19 cellular contexts compared by ENCODE assay signal in the genomic region with DNA sequence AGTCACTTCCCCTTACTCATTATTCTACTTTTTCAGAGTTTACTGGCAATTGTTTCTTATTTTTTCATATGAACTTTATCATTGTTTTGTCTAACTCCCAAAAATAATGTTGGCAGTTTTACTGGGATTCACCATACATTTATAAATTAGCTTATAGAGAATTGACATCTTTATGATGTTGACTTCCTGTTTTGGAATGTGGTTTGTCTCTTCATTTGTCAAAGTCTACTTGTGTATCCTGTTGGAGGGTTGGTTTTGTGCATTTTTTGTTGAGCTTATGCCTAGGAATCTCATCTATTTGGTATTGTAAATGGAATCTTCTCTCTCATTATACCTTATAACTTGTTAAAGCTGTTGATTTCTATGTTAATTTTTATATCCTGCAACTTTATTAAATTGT. TPM values are rescaled to one million over a fixed set of nuclear protein-coding genes. Genes with fewer than 3 reads are reported as not detected.
DNase-seq lines count a peak whose midpoint lies in the region; ATAC-seq, FAIRE-seq and TF ChIP-seq lines count a peak whose summit lies in the region.
"Had no signal": no experiment of that assay in that cellular context is flagged by ENCODE, and none has a peak within 500 bp of the region (broad histone marks: within the 10 kb centered on the region; RNA-seq: fewer than 3 reads in every experiment).

No MANE protein-coding gene starts in this region.

- peak overlapping the region; percentile 12 for H3K4me3 Mint-ChIP-seq in activated naive CD8-positive, alpha-beta T cell
- no peak overlapping the region for H3K4me3 Mint-ChIP-seq in activated naive CD8-positive, alpha-beta T cell treated with anti-CD3 and anti-CD28 coated beads for 36 hours
- H3K4me3 Mint-ChIP-seq: activated CD8-positive, alpha-beta memory T cell treated with anti-CD3 and anti-CD28 coated beads, Interleukin-2, amount 10 ng/mL, durations not matched to agents 7 days and 5 days; activated naive CD8-positive, alpha-beta T cell treated with anti-CD3 and anti-CD28 coated beads, Interleukin-2, amount 10 ng/mL, durations not matched to agents 7 days and 5 days had no signal

- no peak for FAIRE-seq in endothelial cell of umbilical vein (lab: Jason Lieb, UNC)

- H3K27me3 Mint-ChIP-seq in activated naive CD8-positive, alpha-beta T cell: no peaks in the 10 kb centered on the region
- H3K27me3 Mint-ChIP-seq in activated naive CD8-positive, alpha-beta T cell treated with anti-CD3 and anti-CD28 coated beads for 36 hours: no peaks in the 10 kb centered on the region
- H3K27me3 Mint-ChIP-seq: activated CD8-positive, alpha-beta memory T cell treated with anti-CD3 and anti-CD28 coated beads, Interleukin-2, amount 10 ng/mL, durations not matched to agents 7 days and 5 days; activated naive CD8-positive, alpha-beta T cell treated with anti-CD3 and anti-CD28 coated beads, Interleukin-2, amount 10 ng/mL, durations not matched to agents 7 days and 5 days had no signal

- peaks cover 4% of the 10 kb centered on the region for H3K9me3 Mint-ChIP-seq in activated naive CD8-positive, alpha-beta T cell (ENCODE audit: low read depth)
- peaks cover 1% of the 10 kb centered on the region for H3K9me3 Mint-ChIP-seq in activated naive CD8-positive, alpha-beta T cell treated with anti-CD3 and anti-CD28 coated beads for 36 hours

- intact Hi-C loops in endothelial cell of umbilical vein (cut with micrococcal nuclease): no loop called here

- H3K27ac ChIP-seq in SK-N-MC: peak overlapping the region; percentile 20; the same call in 1 of the 2 replicates
- no peak overlapping the region for H3K27ac ChIP-seq in endothelial cell of umbilical vein (ENCODE audit: insufficient read depth, low read depth, low read length)
- H3K27ac ChIP-seq: sigmoid colon, SJCRH30, tibial nerve, VCaP had no signal

- no peak for TF ChIP-seq CTCF in endothelial cell of umbilical vein (IDR thresholded peaks at IDR 0.05; ENCODE audit: extremely low read depth in 1 of 2, insufficient read depth in 1 of 2, low read depth in 1 of 2, low read length in 2 of 2)

- peaks cover 6% of the 10 kb centered on the region for H3K9me1 ChIP-seq in endothelial cell of umbilical vein (replicated peaks; ENCODE audit: control insufficient read depth, extremely low read depth, insufficient read depth, low read length)

- no peaks in the 10 kb centered on the region for H3K27me3 ChIP-seq in endothelial cell of umbilical vein (ENCODE audit: control insufficient read depth in 2 of 2, insufficient read depth in 2 of 2, low read length in 2 of 2)
- H3K27me3 ChIP-seq: sigmoid colon, SJCRH30, tibial nerve had no signal

- no peak for TF ChIP-seq POLR2A in endothelial cell of umbilical vein (IDR thresholded peaks at IDR 0.05; ENCODE audit: low read depth, low read length)

- H3K4me1 Mint-ChIP-seq in activated naive CD8-positive, alpha-beta T cell (ENCODE audit: low read depth): peaks cover 82% of the 10 kb centered on the region
- H3K4me1 Mint-ChIP-seq in activated naive CD8-positive, alpha-beta T cell treated with anti-CD3 and anti-CD28 coated beads for 36 hours: peaks cover 61% of the 10 kb centered on the region

- ATAC-seq in HG03354 (IDR thresholded peaks at IDR 0.05; ENCODE audit: poor library complexity, severe bottlenecking, unreplicated experiment): no peak
- ATAC-seq: activated CD8-positive, alpha-beta memory T cell treated with anti-CD3 and anti-CD28 coated beads, Interleukin-2, amount 10 ng/mL, durations not matched to agents 7 days and 5 days had no signal

- peak overlapping the region; percentile 68 for H3K4me2 ChIP-seq in endothelial cell of umbilical vein (ENCODE audit: insufficient read depth, low read length)

- H3K27ac Mint-ChIP-seq in activated naive CD8-positive, alpha-beta T cell: peak overlapping the region; percentile 46
- H3K27ac Mint-ChIP-seq in activated naive CD8-positive, alpha-beta T cell treated with anti-CD3 and anti-CD28 coated beads for 36 hours: no peak overlapping the region
- H3K27ac Mint-ChIP-seq: activated CD8-positive, alpha-beta memory T cell treated with anti-CD3 and anti-CD28 coated beads, Interleukin-2, amount 10 ng/mL, durations not matched to agents 7 days and 5 days; activated naive CD8-positive, alpha-beta T cell treated with anti-CD3 and anti-CD28 coated beads, Interleukin-2, amount 10 ng/mL, durations not matched to agents 7 days and 5 days had no signal

- no TSS peak for BruUV-seq in endothelial cell of umbilical vein (replicated peaks; lab: Mats Ljungman, UMichigan)

- no peaks in the 10 kb centered on the region for H3K9me3 ChIP-seq in SK-N-MC (ENCODE audit: low read depth, low read length)
- no peaks in the 10 kb centered on the region for H3K9me3 ChIP-seq in endothelial cell of umbilical vein (replicated peaks; ENCODE audit: control insufficient read depth, insufficient read depth, low read length)
- H3K9me3 ChIP-seq: sigmoid colon, SJCRH30, tibial nerve had no signal

- H3K79me2 ChIP-seq in endothelial cell of umbilical vein (ENCODE audit: control insufficient read depth, insufficient read depth, low read length): peaks cover 80% of the 10 kb centered on the region

- DNase-seq in activated naive CD8-positive, alpha-beta T cell treated with anti-CD3 and anti-CD28 coated beads for 36 hours: no peak
- DNase-seq in SK-N-MC (ENCODE audit: low read depth, low spot score): peak; percentile 78
- peak; percentile 44 for DNase-seq in endothelial cell of umbilical vein (ENCODE audit: low read depth, low spot score)
- no peak for DNase-seq in OCI-M1 (lab: John Stamatoyannopoulos, UW)
- DNase-seq in activated gamma-delta T cell treated with Interleukin-2 at 50 U/mL for 16 hours: no peak
- DNase-seq in amygdala (lab: John Stamatoyannopoulos, UW): no peak
- DNase-seq: activated CD8-positive, alpha-beta memory T cell treated with anti-CD3 and anti-CD28 coated beads, Interleukin-2, amount 10 ng/mL, durations not matched to agents 7 days and 5 days; activated naive CD8-positive, alpha-beta T cell treated with anti-CD3 and anti-CD28 coated beads, Interleukin-2, amount 10 ng/mL, durations not matched to agents 7 days and 5 days; DMS79; head of caudate nucleus; islet precursor cell; NCI-H1436 treated with DMSO at 0.1 percent for 48 hours; sigmoid colon; SJCRH30; stimulated activated CD4-positive, alpha-beta T cell treated with anti-CD3 and anti-CD28 coated beads, Interleukin-4, amount 100 ng/mL, for 24 hours had no signal

- H3K9ac ChIP-seq in SK-N-MC (ENCODE audit: insufficient read length) (no peak overlapping the region), endothelial cell of umbilical vein (replicated peaks; ENCODE audit: extremely low read depth, insufficient read depth, low read length) (no peak overlapping the region)

- peaks cover 6% of the 10 kb centered on the region for H4K20me1 ChIP-seq in endothelial cell of umbilical vein (replicated peaks; ENCODE audit: control insufficient read depth, extremely low read depth, insufficient read depth, low read length)

- CTCF ChIA-PET in endothelial cell of umbilical vein (lab: Charles Lee): interaction anchor here (0.7 to 1.0 kb wide), 3 partner anchors 16 to 538 kb away, joined by 3 read pairs; no protein-coding TSS in a partner anchor

- H2AFZ ChIP-seq in endothelial cell of umbilical vein (ENCODE audit: low read depth, low read length): no peak overlapping the region

- H3K36me3 ChIP-seq in SK-N-MC (ENCODE audit: insufficient read depth, low read length) (no peaks in the 10 kb centered on the region), endothelial cell of umbilical vein (ENCODE audit: control insufficient read depth in 2 of 2, extremely low read depth in 1 of 2, insufficient read depth in 2 of 2, low read length in 2 of 2) (no peaks in the 10 kb centered on the region)
- H3K36me3 ChIP-seq: sigmoid colon, tibial nerve had no signal

- H3K4me1 ChIP-seq in endothelial cell of umbilical vein (ENCODE audit: control insufficient read depth, extremely low read depth, insufficient read depth, low read length): peaks cover 24% of the 10 kb centered on the region

- POLR2A ChIA-PET in endothelial cell of umbilical vein (lab: Charles Lee): no interaction called here

- dilution Hi-C loops in endothelial cell of umbilical vein (cut with MboI; ENCODE audit: extremely low pct_ligation_motif_present, low sequenced_read_pairs): no loop called here

- H3K4me3 ChIP-seq in SK-N-MC (peak overlapping the region; percentile 30; the same call in 1 of the 2 replicates), endothelial cell of umbilical vein (replicated peaks in 1 of 3; ENCODE audit: insufficient read depth in 1 of 3, low read depth in 1 of 3, low read length in 3 of 3) (no peak overlapping the region)
- H3K4me3 ChIP-seq: sigmoid colon, SJCRH30, tibial nerve had no signal

- H3K36me3 Mint-ChIP-seq in activated naive CD8-positive, alpha-beta T cell: peaks cover 7% of the 10 kb centered on the region
- H3K36me3 Mint-ChIP-seq in activated naive CD8-positive, alpha-beta T cell treated with anti-CD3 and anti-CD28 coated beads for 36 hours: peaks cover 21% of the 10 kb centered on the region

TF ChIP-seq in endothelial cell of umbilical vein, 7 proteins besides CTCF, POLR2A, EP300 and RAD21:
- no peak for TF ChIP-seq FOS (IDR thresholded peaks at IDR 0.05; ENCODE audit: borderline replicate concordance, insufficient read depth, low read length)
- no peak for TF ChIP-seq GATA2 (IDR thresholded peaks at IDR 0.05; ENCODE audit: insufficient read depth, insufficient read length, low read depth, low read length)
- TF ChIP-seq POLR2AphosphoS5 (IDR thresholded peaks at IDR 0.05; ENCODE audit: insufficient read depth, low read depth, low read length): no peak
- TF ChIP-seq, protein P1, sequence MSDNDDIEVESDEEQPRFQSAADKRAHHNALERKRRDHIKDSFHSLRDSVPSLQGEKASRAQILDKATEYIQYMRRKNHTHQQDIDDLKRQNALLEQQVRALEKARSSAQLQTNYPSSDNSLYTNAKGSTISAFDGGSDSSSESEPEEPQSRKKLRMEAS (IDR thresholded peaks at IDR 0.05; ENCODE audit: insufficient read depth, insufficient read length): no peak
- no peak for TF ChIP-seq JUN (IDR thresholded peaks at IDR 0.05; ENCODE audit: borderline replicate concordance, insufficient read depth, insufficient read length, low read depth)
- no peak for TF ChIP-seq MYC (IDR thresholded peaks at IDR 0.05; ENCODE audit: low read depth, low read length)
- TF ChIP-seq EZH2 (IDR thresholded peaks at IDR 0.05; ENCODE audit: borderline replicate concordance, low read depth, low read length, severe bottlenecking): no peak

RNA-seq across cellular contexts. Expression of a gene that starts 16.4 kb away (rescaled TPM):
- 10 to 100 TPM; 23.9 to 28.5 TPM for total RNA-seq in activated naive CD8-positive, alpha-beta T cell treated with anti-CD3 and anti-CD28 coated beads for 36 hours
- total RNA-seq in endothelial cell of umbilical vein: 24.3 and 25.2 TPM in 2 replicates
- polyA plus RNA-seq in endothelial cell of umbilical vein: 14.6 and 15.1 TPM in 2 replicates
- 13.9 and 14.7 TPM in 2 replicates for polyA plus RNA-seq in endothelial cell of umbilical vein (2011; cell fraction: cytosol; rRNA removed)
- polyA plus RNA-seq in endothelial cell of umbilical vein (2011; cell fraction: nucleus; rRNA removed): 21.4 and 26.4 TPM in 2 replicates
- 14.7 and 16.5 TPM in 2 replicates for polyA plus RNA-seq in endothelial cell of umbilical vein (2012)
- polyA minus RNA-seq in endothelial cell of umbilical vein: 29.2 and 32.3 TPM in 2 replicates
- polyA minus RNA-seq in endothelial cell of umbilical vein (2011; cell fraction: cytosol; rRNA and poly(A)+ RNA removed): 12.4 TPM
- 91.9 and 129 TPM in 2 replicates for polyA minus RNA-seq in endothelial cell of umbilical vein (2011; cell fraction: nucleus; rRNA and poly(A)+ RNA removed)

Comparison
In these comparisons a context has a peak if more than half of its experiments do, and no peak if none do; other contexts are left out.
1. DNase-seq: peak in SK-N-MC (single experiment) and endothelial cell of umbilical vein (single experiment); none in activated naive CD8-positive, alpha-beta T cell treated with anti-CD3 and anti-CD28 coated beads for 36 hours (single experiment), OCI-M1 (single experiment), activated gamma-delta T cell treated with Interleukin-2 at 50 U/mL for 16 hours (single experiment) and amygdala (0 of 56).